Comparison of ENCODE assay signal across 1 cellular context in the genomic region with DNA sequence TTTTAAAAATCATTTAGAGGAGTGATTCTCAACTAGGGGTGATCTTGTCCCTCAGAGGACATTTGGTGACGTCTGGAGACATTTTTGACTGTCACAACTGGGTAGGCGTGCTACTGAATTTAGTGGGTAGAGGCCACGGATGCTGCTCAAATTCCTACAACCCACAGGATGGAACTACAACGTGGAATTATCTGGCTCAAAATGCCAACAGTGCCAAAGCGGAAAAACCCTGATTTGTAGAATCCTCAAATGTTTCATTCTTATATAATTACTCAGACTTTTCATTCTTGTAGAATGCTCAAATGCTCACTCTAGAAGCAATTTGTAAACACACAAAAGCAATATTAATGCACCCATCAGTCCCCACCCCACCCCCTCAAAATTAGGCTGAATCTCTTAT.
TF ChIP-seq lines count a peak whose summit lies in the region.

No MANE protein-coding gene starts in this region.

TF ChIP-seq in HepG2, 621 proteins besides CTCF, POLR2A, EP300 and RAD21 (continued from another document):
- TF ChIP-seq, protein P1, sequence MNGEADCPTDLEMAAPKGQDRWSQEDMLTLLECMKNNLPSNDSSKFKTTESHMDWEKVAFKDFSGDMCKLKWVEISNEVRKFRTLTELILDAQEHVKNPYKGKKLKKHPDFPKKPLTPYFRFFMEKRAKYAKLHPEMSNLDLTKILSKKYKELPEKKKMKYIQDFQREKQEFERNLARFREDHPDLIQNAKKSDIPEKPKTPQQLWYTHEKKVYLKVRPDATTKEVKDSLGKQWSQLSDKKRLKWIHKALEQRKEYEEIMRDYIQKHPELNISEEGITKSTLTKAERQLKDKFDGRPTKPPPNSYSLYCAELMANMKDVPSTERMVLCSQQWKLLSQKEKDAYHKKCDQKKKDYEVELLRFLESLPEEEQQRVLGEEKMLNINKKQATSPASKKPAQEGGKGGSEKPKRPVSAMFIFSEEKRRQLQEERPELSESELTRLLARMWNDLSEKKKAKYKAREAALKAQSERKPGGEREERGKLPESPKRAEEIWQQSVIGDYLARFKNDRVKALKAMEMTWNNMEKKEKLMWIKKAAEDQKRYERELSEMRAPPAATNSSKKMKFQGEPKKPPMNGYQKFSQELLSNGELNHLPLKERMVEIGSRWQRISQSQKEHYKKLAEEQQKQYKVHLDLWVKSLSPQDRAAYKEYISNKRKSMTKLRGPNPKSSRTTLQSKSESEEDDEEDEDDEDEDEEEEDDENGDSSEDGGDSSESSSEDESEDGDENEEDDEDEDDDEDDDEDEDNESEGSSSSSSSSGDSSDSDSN (CRISPR knock-in tag; IDR thresholded peaks at IDR 0.05) = no peak
- TF ChIP-seq ZFAT (CRISPR knock-in tag; conservative IDR thresholded peaks at IDR 0.05) = no peak
- TF ChIP-seq NBN (conservative IDR thresholded peaks at IDR 0.05) = no peak
- TF ChIP-seq FOXA3 (CRISPR knock-in tag; IDR thresholded peaks at IDR 0.05) = no peak
- no peak for TF ChIP-seq YEATS4 (CRISPR knock-in tag; IDR thresholded peaks at IDR 0.05; ENCODE audit: borderline replicate concordance)
- no peak for TF ChIP-seq ZNF761 (CRISPR knock-in tag; conservative IDR thresholded peaks at IDR 0.05)
- TF ChIP-seq NONO (IDR thresholded peaks at IDR 0.05) = no peak
- TF ChIP-seq NONO (CRISPR knock-in tag; conservative IDR thresholded peaks at IDR 0.05) = no peak
- no peak for TF ChIP-seq ZNF124 (CRISPR knock-in tag; IDR thresholded peaks at IDR 0.05)
- no peak for TF ChIP-seq ZNF674 (CRISPR knock-in tag; IDR thresholded peaks at IDR 0.05; ENCODE audit: low read depth)
